ENCODE assay signal across 10 cellular contexts in the genomic region with DNA sequence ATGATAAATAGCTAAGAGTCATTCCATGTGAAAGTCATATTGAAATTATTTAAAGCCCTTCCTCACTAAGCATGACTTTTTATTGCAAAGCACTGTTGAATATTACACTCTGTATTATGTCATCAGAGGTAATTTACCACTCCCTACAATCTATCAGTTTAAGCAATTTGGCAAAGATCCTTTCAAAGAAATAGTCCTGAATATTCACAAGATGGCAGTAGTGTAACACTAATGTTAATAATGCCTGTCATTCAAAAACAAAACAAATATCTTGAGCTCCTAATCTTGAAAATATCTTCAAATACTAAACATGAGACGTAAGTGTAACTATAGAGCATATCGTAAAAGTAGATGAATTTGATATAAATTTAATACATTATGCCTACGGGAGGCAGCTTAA.
DNase-seq lines count a peak whose midpoint lies in the region; ATAC-seq and TF ChIP-seq lines count a peak whose summit lies in the region.
"Had no signal": no experiment of that assay in that cellular context is flagged by ENCODE, and none has a peak within 500 bp of the region (broad histone marks: within the 10 kb centered on the region; RNA-seq: fewer than 3 reads in every experiment).

No MANE protein-coding gene starts in this region.

- H3K4me3 ChIP-seq in RWPE2 (ENCODE audit: severe bottlenecking), result no peak overlapping the region
- H3K4me3 ChIP-seq in prostate gland, result no peak overlapping the region

- intact Hi-C loops in prostate gland (cut with DNase I), result no loop called here

- whole genome bisulfite sequencing in prostate gland, result 12% methylated on average over 3 of the region's 3 CpGs

- H3K27ac ChIP-seq in RWPE2 (ENCODE audit: poor library complexity, severe bottlenecking) (no peak overlapping the region), prostate gland (no peak overlapping the region)

- peak; percentile 38 for DNase-seq in COR-L47 (lab: John Stamatoyannopoulos, UW)
- DNase-seq in HT1080 (ENCODE audit: low read depth), result peak; percentile 17
- DNase-seq in RWPE2 (ENCODE audit: low spot score), result no peak
- DNase-seq in iPS-NIHi7 (ENCODE audit: extremely low spot score), result peak; percentile 10
- no peak for DNase-seq in COLO668 (lab: John Stamatoyannopoulos, UW; ENCODE audit: unreplicated experiment)
- no peak for DNase-seq in prostate gland (ENCODE audit: low spot score)
- no peak for DNase-seq in effector CD8-positive, alpha-beta T cell (lab: John Stamatoyannopoulos, UW)
- DNase-seq: GF-D8; stimulated activated naive CD4-positive, alpha-beta T cell treated with Interleukin-2 at 50 U/mL for 16 hours had no signal

- H3K9me3 ChIP-seq in RWPE2 (ENCODE audit: severe bottlenecking) (no peaks in the 10 kb centered on the region), prostate gland (no peaks in the 10 kb centered on the region)

- H3K27me3 ChIP-seq in RWPE2 (ENCODE audit: insufficient read depth, poor library complexity, severe bottlenecking), result no peaks in the 10 kb centered on the region
- no peaks in the 10 kb centered on the region for H3K27me3 ChIP-seq in prostate gland (replicated peaks; ENCODE audit: insufficient read depth)

- H3K36me3 ChIP-seq in RWPE2 (ENCODE audit: low read depth) (no peaks in the 10 kb centered on the region), prostate gland (no peaks in the 10 kb centered on the region)

- H3K4me1 ChIP-seq in RWPE2 (ENCODE audit: insufficient read depth, poor library complexity, severe bottlenecking) (no peaks in the 10 kb centered on the region), prostate gland (replicated peaks) (no peaks in the 10 kb centered on the region)

- no peak for TF ChIP-seq POLR2A in prostate gland (IDR thresholded peaks at IDR 0.05)

- peak; percentile 37 for TF ChIP-seq CTCF in RWPE2 (IDR thresholded peaks at IDR 0.05; ENCODE audit: poor library complexity, severe bottlenecking)
- peak in 1 of 4 experiments; percentile 26 for TF ChIP-seq CTCF in prostate gland (IDR thresholded peaks at IDR 0.05)

- peak; percentile 41; the same call in 2 of the 3 replicates for ATAC-seq in RWPE2 (ENCODE audit: low read depth)
- no peak for ATAC-seq in GM19455 (IDR thresholded peaks at IDR 0.05; ENCODE audit: unreplicated experiment)

Comparison
In these comparisons a context has a peak if more than half of its experiments do, and no peak if none do; other contexts are left out.
1. DNase-seq: peak in COR-L47 (single experiment), HT1080 (single experiment) and iPS-NIHi7 (single experiment); none in RWPE2 (single experiment), COLO668 (single experiment), prostate gland (single experiment) and effector CD8-positive, alpha-beta T cell (single experiment).